ENCODE assay signal across 19 cellular contexts in the genomic region with DNA sequence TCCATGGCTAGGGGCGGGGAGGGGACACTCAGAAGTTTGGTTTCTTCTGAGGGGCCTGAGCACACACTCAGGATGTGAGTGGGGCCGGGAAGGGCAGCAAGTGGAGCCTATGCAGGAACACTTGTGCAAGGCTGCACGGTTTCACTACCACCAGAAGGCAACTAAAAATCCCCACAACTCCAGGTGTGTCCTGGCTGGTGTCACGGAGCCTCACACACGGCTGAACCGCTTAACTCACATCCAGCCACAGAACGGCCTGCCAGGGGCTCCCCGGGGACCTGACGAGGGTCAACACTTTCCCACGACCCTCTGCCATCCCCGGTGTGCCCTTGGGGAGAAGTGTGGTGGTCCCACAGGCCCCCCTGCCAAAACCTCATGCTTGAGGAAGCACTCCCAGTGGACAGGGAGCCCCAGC.
A peak's percentile ranks its signal among the peaks of the same experiment; 100 is the strongest.
DNase-seq lines count a peak whose midpoint lies in the region; ATAC-seq and TF ChIP-seq lines count a peak whose summit lies in the region.
"Had no signal": no experiment of that assay in that cellular context is flagged by ENCODE, and none has a peak within 500 bp of the region (broad histone marks: within the 10 kb centered on the region; RNA-seq: fewer than 3 reads in every experiment).

No MANE protein-coding gene starts in this region.

- H3K4me3 Mint-ChIP-seq in HFFc6, result peak overlapping the region; percentile 28; the same call in 1 of the 2 replicates
- no peak overlapping the region for H3K4me3 Mint-ChIP-seq in WTC11
- H3K4me3 Mint-ChIP-seq: activated CD4-positive, alpha-beta T cell treated with anti-CD3 and anti-CD28 coated beads for 36 hours; activated CD8-positive, alpha-beta memory T cell treated with anti-CD3 and anti-CD28 coated beads, Interleukin-2, amount 10 ng/mL, durations not matched to agents 7 days and 5 days; CD14-positive monocyte; effector memory CD8-positive, alpha-beta T cell had no signal

- H3K4me1 Mint-ChIP-seq in HFFc6 (ENCODE audit: low read depth) (peaks cover 19% of the 10 kb centered on the region), WTC11 (no peaks in the 10 kb centered on the region)
- H3K4me1 Mint-ChIP-seq: activated CD4-positive, alpha-beta T cell treated with anti-CD3 and anti-CD28 coated beads for 36 hours; activated CD8-positive, alpha-beta memory T cell treated with anti-CD3 and anti-CD28 coated beads, Interleukin-2, amount 10 ng/mL, durations not matched to agents 7 days and 5 days; CD14-positive monocyte had no signal

- ATAC-seq in WTC11, result no peak
- ATAC-seq: activated CD4-positive, alpha-beta T cell treated with anti-CD3 and anti-CD28 coated beads for 36 hours; activated CD8-positive, alpha-beta memory T cell treated with anti-CD3 and anti-CD28 coated beads, Interleukin-2, amount 10 ng/mL, durations not matched to agents 7 days and 5 days; effector memory CD8-positive, alpha-beta T cell had no signal

- no peaks in the 10 kb centered on the region for H3K9me3 Mint-ChIP-seq in HFFc6
- H3K9me3 Mint-ChIP-seq in WTC11, result no peaks in the 10 kb centered on the region
- H3K9me3 Mint-ChIP-seq: effector memory CD8-positive, alpha-beta T cell had no signal

- H3K27ac Mint-ChIP-seq in HFFc6 (peak overlapping the region; percentile 99), WTC11 (no peak overlapping the region)
- H3K27ac Mint-ChIP-seq: activated CD4-positive, alpha-beta T cell treated with anti-CD3 and anti-CD28 coated beads for 36 hours; activated CD8-positive, alpha-beta memory T cell treated with anti-CD3 and anti-CD28 coated beads, Interleukin-2, amount 10 ng/mL, durations not matched to agents 7 days and 5 days; effector memory CD8-positive, alpha-beta T cell had no signal

- DNase-seq in NOMO-1 treated with dmso at 0.1 percent for 144 hours (lab: John Stamatoyannopoulos, UW; ENCODE audit: unreplicated experiment) (peak; percentile 21), NOMO-1 (lab: John Stamatoyannopoulos, UW; ENCODE audit: unreplicated experiment in 2 of 2) (no peak), HFFc6 (no peak), WTC11 (ENCODE audit: low spot score) (peak; percentile 6), posterior vena cava (ENCODE audit: low spot score) (peak; percentile 71), iPS-NIHi11 (ENCODE audit: low spot score) (no peak), NCI-H510A treated with DMSO at 0.1 percent for 48 hours (lab: John Stamatoyannopoulos, UW) (no peak)
- no peak for DNase-seq in stimulated activated CD8-positive, alpha-beta memory T cell treated with anti-CD3 and anti-CD28 coated beads, Interleukin-4, amount 100 ng/mL, for 48 hours
- DNase-seq: activated CD8-positive, alpha-beta memory T cell treated with anti-CD3 and anti-CD28 coated beads, Interleukin-2, amount 10 ng/mL, durations not matched to agents 7 days and 5 days; cerebellar nuclear complex; DMS153; effector memory CD8-positive, alpha-beta T cell; HCEC 1CT; kidney glomerular epithelial cell; midbrain; NCI-H187 treated with DMSO at 0.1 percent for 48 hours; NCI-H446 had no signal

- CTCF ChIA-PET in WTC11 (lab: Charles Lee), result interaction anchor here (0.8 kb wide), 1 partner anchor 40 kb away, joined by 5 read pairs; no protein-coding TSS in a partner anchor

- TF ChIP-seq CTCF in HFFc6 (IDR thresholded peaks at IDR 0.05) (no peak), WTC11 (IDR thresholded peaks at IDR 0.05) (no peak)

- intact Hi-C loops in posterior vena cava (cut with DNase I), result no loop called here

- H3K27me3 Mint-ChIP-seq in HFFc6 (ENCODE audit: insufficient read depth), result peaks cover 3% of the 10 kb centered on the region; the same call in 1 of the 2 replicates
- H3K27me3 Mint-ChIP-seq in WTC11 (ENCODE audit: low read depth), result no peaks in the 10 kb centered on the region
- H3K27me3 Mint-ChIP-seq: activated CD4-positive, alpha-beta T cell treated with anti-CD3 and anti-CD28 coated beads for 36 hours; activated CD8-positive, alpha-beta memory T cell treated with anti-CD3 and anti-CD28 coated beads, Interleukin-2, amount 10 ng/mL, durations not matched to agents 7 days and 5 days; effector memory CD8-positive, alpha-beta T cell had no signal

- POLR2A ChIA-PET in WTC11 (lab: Charles Lee), result no interaction called here

- H3K36me3 Mint-ChIP-seq in HFFc6 (ENCODE audit: low read depth) (no peaks in the 10 kb centered on the region), WTC11 (no peaks in the 10 kb centered on the region)
- H3K36me3 Mint-ChIP-seq: activated CD8-positive, alpha-beta memory T cell treated with anti-CD3 and anti-CD28 coated beads, Interleukin-2, amount 10 ng/mL, durations not matched to agents 7 days and 5 days had no signal

TF ChIP-seq in WTC11, 78 proteins besides CTCF, POLR2A, EP300 and RAD21:
- no peak for TF ChIP-seq EMX1 (CRISPR knock-in tag; IDR thresholded peaks at IDR 0.05)
- TF ChIP-seq JUN (CRISPR knock-in tag; IDR thresholded peaks at IDR 0.05), result no peak
- no peak for TF ChIP-seq MXD4 (CRISPR knock-in tag; IDR thresholded peaks at IDR 0.05; ENCODE audit: borderline replicate concordance)
- no peak for TF ChIP-seq ATF1 (CRISPR knock-in tag; IDR thresholded peaks at IDR 0.05)
- no peak for TF ChIP-seq GTF2I (CRISPR knock-in tag; conservative IDR thresholded peaks at IDR 0.05)
- no peak for TF ChIP-seq ETV6 (CRISPR knock-in tag; IDR thresholded peaks at IDR 0.05)
- TF ChIP-seq, protein P1, sequence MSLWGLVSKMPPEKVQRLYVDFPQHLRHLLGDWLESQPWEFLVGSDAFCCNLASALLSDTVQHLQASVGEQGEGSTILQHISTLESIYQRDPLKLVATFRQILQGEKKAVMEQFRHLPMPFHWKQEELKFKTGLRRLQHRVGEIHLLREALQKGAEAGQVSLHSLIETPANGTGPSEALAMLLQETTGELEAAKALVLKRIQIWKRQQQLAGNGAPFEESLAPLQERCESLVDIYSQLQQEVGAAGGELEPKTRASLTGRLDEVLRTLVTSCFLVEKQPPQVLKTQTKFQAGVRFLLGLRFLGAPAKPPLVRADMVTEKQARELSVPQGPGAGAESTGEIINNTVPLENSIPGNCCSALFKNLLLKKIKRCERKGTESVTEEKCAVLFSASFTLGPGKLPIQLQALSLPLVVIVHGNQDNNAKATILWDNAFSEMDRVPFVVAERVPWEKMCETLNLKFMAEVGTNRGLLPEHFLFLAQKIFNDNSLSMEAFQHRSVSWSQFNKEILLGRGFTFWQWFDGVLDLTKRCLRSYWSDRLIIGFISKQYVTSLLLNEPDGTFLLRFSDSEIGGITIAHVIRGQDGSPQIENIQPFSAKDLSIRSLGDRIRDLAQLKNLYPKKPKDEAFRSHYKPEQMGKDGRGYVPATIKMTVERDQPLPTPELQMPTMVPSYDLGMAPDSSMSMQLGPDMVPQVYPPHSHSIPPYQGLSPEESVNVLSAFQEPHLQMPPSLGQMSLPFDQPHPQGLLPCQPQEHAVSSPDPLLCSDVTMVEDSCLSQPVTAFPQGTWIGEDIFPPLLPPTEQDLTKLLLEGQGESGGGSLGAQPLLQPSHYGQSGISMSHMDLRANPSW (CRISPR knock-in tag; conservative IDR thresholded peaks at IDR 0.05; ENCODE audit: low read depth), result no peak
- no peak for TF ChIP-seq RORB (CRISPR knock-in tag; IDR thresholded peaks at IDR 0.05)
- TF ChIP-seq GABPB1 (CRISPR knock-in tag; IDR thresholded peaks at IDR 0.05), result no peak
- TF ChIP-seq, protein P2, sequence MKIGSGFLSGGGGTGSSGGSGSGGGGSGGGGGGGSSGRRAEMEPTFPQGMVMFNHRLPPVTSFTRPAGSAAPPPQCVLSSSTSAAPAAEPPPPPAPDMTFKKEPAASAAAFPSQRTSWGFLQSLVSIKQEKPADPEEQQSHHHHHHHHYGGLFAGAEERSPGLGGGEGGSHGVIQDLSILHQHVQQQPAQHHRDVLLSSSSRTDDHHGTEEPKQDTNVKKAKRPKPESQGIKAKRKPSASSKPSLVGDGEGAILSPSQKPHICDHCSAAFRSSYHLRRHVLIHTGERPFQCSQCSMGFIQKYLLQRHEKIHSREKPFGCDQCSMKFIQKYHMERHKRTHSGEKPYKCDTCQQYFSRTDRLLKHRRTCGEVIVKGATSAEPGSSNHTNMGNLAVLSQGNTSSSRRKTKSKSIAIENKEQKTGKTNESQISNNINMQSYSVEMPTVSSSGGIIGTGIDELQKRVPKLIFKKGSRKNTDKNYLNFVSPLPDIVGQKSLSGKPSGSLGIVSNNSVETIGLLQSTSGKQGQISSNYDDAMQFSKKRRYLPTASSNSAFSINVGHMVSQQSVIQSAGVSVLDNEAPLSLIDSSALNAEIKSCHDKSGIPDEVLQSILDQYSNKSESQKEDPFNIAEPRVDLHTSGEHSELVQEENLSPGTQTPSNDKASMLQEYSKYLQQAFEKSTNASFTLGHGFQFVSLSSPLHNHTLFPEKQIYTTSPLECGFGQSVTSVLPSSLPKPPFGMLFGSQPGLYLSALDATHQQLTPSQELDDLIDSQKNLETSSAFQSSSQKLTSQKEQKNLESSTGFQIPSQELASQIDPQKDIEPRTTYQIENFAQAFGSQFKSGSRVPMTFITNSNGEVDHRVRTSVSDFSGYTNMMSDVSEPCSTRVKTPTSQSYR (CRISPR knock-in tag; IDR thresholded peaks at IDR 0.05), result no peak
- TF ChIP-seq ESRRA (CRISPR knock-in tag; IDR thresholded peaks at IDR 0.05; ENCODE audit: borderline replicate concordance), result no peak
- TF ChIP-seq OVOL2 (CRISPR knock-in tag; IDR thresholded peaks at IDR 0.05; ENCODE audit: borderline replicate concordance), result no peak

Comparison
In these comparisons a context has a peak if more than half of its experiments do, and no peak if none do; other contexts are left out.
1. DNase-seq: peak in NOMO-1 treated with dmso at 0.1 percent for 144 hours (single experiment), WTC11 (single experiment) and posterior vena cava (single experiment); none in NOMO-1 (0 of 2), HFFc6 (single experiment), iPS-NIHi11 (single experiment), stimulated activated CD8-positive, alpha-beta memory T cell treated with anti-CD3 and anti-CD28 coated beads, Interleukin-4, amount 100 ng/mL, for 48 hours (single experiment) and NCI-H510A treated with DMSO at 0.1 percent for 48 hours (single experiment).